ENCODE assay signal across 1 cellular context in genomic region chr17:42405963-42406495, GRCh38.
TF ChIP-seq lines count a peak whose summit lies in the region.

No MANE protein-coding gene starts in this region.

TF ChIP-seq in HEK293, 187 proteins besides CTCF, POLR2A, EP300 and RAD21 (continued from another document):
- TF ChIP-seq KLF17 (tag by site-specific recombination; IDR thresholded peaks at IDR 0.05) (0 out of 2 replicates have a peak, but pooled peaks have one; percentile 38), OSR2 (tag by site-specific recombination; IDR thresholded peaks at IDR 0.05) (no peak), ZBTB8A (tag by site-specific recombination; IDR thresholded peaks at IDR 0.05) (no peak; the same call in none of the 2 replicates), ZBTB1 (tag by site-specific recombination; IDR thresholded peaks at IDR 0.05) (no peak), ZNF560 (tag by site-specific recombination; IDR thresholded peaks at IDR 0.05; ENCODE audit: borderline replicate concordance) (no peak), SP7 (tag by site-specific recombination; IDR thresholded peaks at IDR 0.05) (peak; percentile 60), BCL11A (tag by site-specific recombination; IDR thresholded peaks at IDR 0.05; ENCODE audit: low read depth) (no peak), ZNF2 (tag by site-specific recombination; IDR thresholded peaks at IDR 0.05) (peak; percentile 80)
- TF ChIP-seq, protein P1, sequence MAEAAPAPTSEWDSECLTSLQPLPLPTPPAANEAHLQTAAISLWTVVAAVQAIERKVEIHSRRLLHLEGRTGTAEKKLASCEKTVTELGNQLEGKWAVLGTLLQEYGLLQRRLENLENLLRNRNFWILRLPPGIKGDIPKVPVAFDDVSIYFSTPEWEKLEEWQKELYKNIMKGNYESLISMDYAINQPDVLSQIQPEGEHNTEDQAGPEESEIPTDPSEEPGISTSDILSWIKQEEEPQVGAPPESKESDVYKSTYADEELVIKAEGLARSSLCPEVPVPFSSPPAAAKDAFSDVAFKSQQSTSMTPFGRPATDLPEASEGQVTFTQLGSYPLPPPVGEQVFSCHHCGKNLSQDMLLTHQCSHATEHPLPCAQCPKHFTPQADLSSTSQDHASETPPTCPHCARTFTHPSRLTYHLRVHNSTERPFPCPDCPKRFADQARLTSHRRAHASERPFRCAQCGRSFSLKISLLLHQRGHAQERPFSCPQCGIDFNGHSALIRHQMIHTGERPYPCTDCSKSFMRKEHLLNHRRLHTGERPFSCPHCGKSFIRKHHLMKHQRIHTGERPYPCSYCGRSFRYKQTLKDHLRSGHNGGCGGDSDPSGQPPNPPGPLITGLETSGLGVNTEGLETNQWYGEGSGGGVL (tag by site-specific recombination; IDR thresholded peaks at IDR 0.05): no peak
- TF ChIP-seq, protein P2, sequence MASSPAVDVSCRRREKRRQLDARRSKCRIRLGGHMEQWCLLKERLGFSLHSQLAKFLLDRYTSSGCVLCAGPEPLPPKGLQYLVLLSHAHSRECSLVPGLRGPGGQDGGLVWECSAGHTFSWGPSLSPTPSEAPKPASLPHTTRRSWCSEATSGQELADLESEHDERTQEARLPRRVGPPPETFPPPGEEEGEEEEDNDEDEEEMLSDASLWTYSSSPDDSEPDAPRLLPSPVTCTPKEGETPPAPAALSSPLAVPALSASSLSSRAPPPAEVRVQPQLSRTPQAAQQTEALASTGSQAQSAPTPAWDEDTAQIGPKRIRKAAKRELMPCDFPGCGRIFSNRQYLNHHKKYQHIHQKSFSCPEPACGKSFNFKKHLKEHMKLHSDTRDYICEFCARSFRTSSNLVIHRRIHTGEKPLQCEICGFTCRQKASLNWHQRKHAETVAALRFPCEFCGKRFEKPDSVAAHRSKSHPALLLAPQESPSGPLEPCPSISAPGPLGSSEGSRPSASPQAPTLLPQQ (tag by site-specific recombination; IDR thresholded peaks at IDR 0.05): no peak
- TF ChIP-seq, protein P3, sequence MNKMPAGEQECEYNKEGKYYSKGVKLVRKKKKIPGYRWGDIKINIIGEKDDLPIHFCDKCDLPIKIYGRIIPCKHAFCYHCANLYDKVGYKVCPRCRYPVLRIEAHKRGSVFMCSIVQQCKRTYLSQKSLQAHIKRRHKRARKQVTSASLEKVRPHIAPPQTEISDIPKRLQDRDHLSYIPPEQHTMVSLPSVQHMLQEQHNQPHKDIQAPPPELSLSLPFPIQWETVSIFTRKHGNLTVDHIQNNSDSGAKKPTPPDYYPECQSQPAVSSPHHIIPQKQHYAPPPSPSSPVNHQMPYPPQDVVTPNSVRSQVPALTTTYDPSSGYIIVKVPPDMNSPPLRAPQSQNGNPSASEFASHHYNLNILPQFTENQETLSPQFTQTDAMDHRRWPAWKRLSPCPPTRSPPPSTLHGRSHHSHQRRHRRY (tag by site-specific recombination; IDR thresholded peaks at IDR 0.05): no peak
